In genomic region chrX:56729152-56729557, GRCh38 we compare ENCODE assay signal across 1 cellular context.
A peak's percentile ranks its signal among the peaks of the same experiment; 100 is the strongest.
TF ChIP-seq lines count a peak whose summit lies in the region.

Gene NBDY, plus strand, starts transcription at chrX:56729243. Its CDS starts 111 bp downstream, at chrX:56729354.

TF ChIP-seq in HEK293, 187 proteins besides CTCF, POLR2A, EP300 and RAD21 (continued from another document):
- TF ChIP-seq ZNF366 (tag by site-specific recombination; conservative IDR thresholded peaks at IDR 0.05): peak; percentile 44; the same call in 1 of the 2 replicates
- TF ChIP-seq ZNF394 (tag by site-specific recombination; IDR thresholded peaks at IDR 0.05; ENCODE audit: borderline replicate concordance): 0 out of 2 replicates have a peak, but pooled peaks have one; percentile 35
- TF ChIP-seq INSM2 (tag by site-specific recombination; IDR thresholded peaks at IDR 0.05): no peak
- peak; percentile 99 for TF ChIP-seq PRDM10 (tag by site-specific recombination; IDR thresholded peaks at IDR 0.05)
- peak; percentile 67; the same call in 1 of the 2 replicates for TF ChIP-seq ZFP37 (tag by site-specific recombination; IDR thresholded peaks at IDR 0.05)
- TF ChIP-seq EGR2 (tag by site-specific recombination; IDR thresholded peaks at IDR 0.05; ENCODE audit: low read depth): peak; percentile 12; the same call in 1 of the 2 replicates
- peak; percentile 23; the same call in 1 of the 2 replicates for TF ChIP-seq ZNF324 (tag by site-specific recombination; IDR thresholded peaks at IDR 0.05)
- no peak for TF ChIP-seq ZNF514 (tag by site-specific recombination; IDR thresholded peaks at IDR 0.05)
- TF ChIP-seq ZBTB17 (tag by site-specific recombination; IDR thresholded peaks at IDR 0.05): peak; percentile 79
- 0 out of 2 replicates have a peak, but pooled peaks have one; percentile 3 for TF ChIP-seq KLF10 (tag by site-specific recombination; IDR thresholded peaks at IDR 0.05)
- TF ChIP-seq KLF16 (tag by site-specific recombination; IDR thresholded peaks at IDR 0.05): 0 out of 2 replicates have a peak, but pooled peaks have one; percentile 22
- no peak for TF ChIP-seq ZNF776 (tag by site-specific recombination; IDR thresholded peaks at IDR 0.05; ENCODE audit: borderline replicate concordance)
- TF ChIP-seq SP3 (tag by site-specific recombination; IDR thresholded peaks at IDR 0.05): peak; percentile 45
- TF ChIP-seq ZNF239 (tag by site-specific recombination; IDR thresholded peaks at IDR 0.05): no peak
- 0 out of 2 replicates have a peak, but pooled peaks have one; percentile 29 for TF ChIP-seq ZNF639 (tag by site-specific recombination; IDR thresholded peaks at IDR 0.05)
- TF ChIP-seq SP7 (tag by site-specific recombination; IDR thresholded peaks at IDR 0.05): peak; percentile 19
- TF ChIP-seq PRDM4 (tag by site-specific recombination; IDR thresholded peaks at IDR 0.05): no peak
- TF ChIP-seq ZNF518A (tag by site-specific recombination; conservative IDR thresholded peaks at IDR 0.05; ENCODE audit: low read depth): 0 out of 2 replicates have a peak, but pooled peaks have one; percentile 42
- TF ChIP-seq ZNF544 (tag by site-specific recombination; IDR thresholded peaks at IDR 0.05): no peak
